Comparison of ENCODE assay signal across 8 cellular contexts in the genomic region with DNA sequence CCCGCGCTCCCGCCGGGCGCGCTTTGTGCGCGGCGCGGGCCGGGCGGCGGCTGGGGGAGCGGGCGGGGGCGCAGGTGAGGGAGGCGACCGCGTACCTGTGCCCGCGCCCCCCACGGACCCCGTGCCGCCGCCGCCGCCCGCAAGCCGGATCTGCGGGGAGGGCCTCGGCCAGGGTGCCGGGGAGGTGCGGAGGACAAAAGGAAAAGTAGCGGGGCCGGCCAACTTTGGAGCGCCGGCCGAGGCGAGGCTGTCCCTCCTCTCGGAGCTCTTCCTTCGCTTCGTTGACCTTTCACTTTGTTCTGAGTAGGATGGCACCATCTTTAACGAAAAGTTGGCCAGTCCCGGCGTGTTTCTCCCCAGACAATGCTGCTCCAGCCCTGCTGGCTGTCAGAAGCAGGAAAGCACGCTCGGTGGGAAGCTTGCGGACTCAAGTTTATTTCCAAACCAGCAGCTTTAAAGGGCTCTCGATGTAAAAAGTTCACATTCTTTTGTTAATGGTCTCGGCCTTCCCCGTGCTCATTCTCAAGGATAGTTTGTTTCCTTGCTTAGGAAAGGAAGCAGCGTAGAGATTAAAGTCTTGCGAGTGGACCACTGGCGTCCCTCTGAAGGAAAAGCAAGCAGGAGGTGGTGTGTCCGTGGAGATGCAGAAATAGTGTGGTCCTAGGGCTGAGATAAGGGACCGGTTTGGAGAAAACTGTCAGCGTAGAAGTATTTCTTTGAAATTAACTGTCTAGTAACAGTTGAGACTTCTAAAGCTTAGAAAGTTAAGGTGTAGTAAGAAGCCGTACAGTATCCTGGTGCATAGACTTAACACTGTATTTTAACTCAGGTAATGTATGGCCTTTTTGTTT. TPM values are rescaled to one million over a fixed set of nuclear protein-coding genes. Genes with fewer than 3 reads are reported as not detected.
DNase-seq lines count a peak whose midpoint lies in the region; ATAC-seq, FAIRE-seq and TF ChIP-seq lines count a peak whose summit lies in the region.

No MANE protein-coding gene starts in this region.

- H3K27ac ChIP-seq in Panc1 (ENCODE audit: low read length) (peak overlapping the region; percentile 91), brain microvascular endothelial cell (peak overlapping the region; percentile 60), kidney (ENCODE audit: low read depth in 2 of 2, low read length in 2 of 2) (peak overlapping the region; percentile 6 to 34)

- no peaks in the 10 kb centered on the region for H3K9me3 Mint-ChIP-seq in stimulated activated memory B cell treated with anti-CD40 and anti-IgM and Interleukin-4, amounts not matched to agents 10 μg/mL and 1 μg/mL and 100 μg/mL, for 72 hours

- DNase-seq in stimulated activated CD4-positive, alpha-beta T cell treated with anti-CD3 and anti-CD28 coated beads, Interleukin-4, amount 100 ng/mL, for 24 hours, result peak; percentile 42
- DNase-seq in stimulated activated CD4-positive, alpha-beta T cell treated with anti-CD3 and anti-CD28 coated beads, Interleukin-4, amount 100 ng/mL, for 4 hours, result no peak
- DNase-seq in Panc1 (ENCODE audit: low read depth, low spot score), result no peak
- DNase-seq in brain microvascular endothelial cell, result peak; percentile 33
- peak; percentile 81 for DNase-seq in kidney
- no peak for DNase-seq in AML-193 (lab: John Stamatoyannopoulos, UW)

- POLR2A ChIA-PET in Panc1 (lab: Charles Lee), result interaction anchor here (0.6 kb wide), 1 partner anchor 16 kb away, joined by 3 read pairs; no protein-coding TSS in a partner anchor

- H3K4me1 ChIP-seq in Panc1 (ENCODE audit: control insufficient read depth, insufficient read depth, low read length) (peaks cover 35% of the 10 kb centered on the region), kidney (ENCODE audit: control insufficient read depth in 1 of 2, insufficient read depth in 1 of 2, low read depth in 1 of 2, low read length in 2 of 2) (peaks cover 20 to 24% of the 10 kb centered on the region in 2 donors)

- TF ChIP-seq CTCF in Panc1 (IDR thresholded peaks at IDR 0.05) (no peak), brain microvascular endothelial cell (IDR thresholded peaks at IDR 0.05; ENCODE audit: low read depth, low read length, missing control alignments) (no peak), kidney (IDR thresholded peaks at IDR 0.05; ENCODE audit: borderline replicate concordance, extremely low read depth, insufficient read depth) (no peak)

- H3K36me3 ChIP-seq in Panc1 (ENCODE audit: control insufficient read depth, insufficient read depth, low read length), result peaks cover 6% of the 10 kb centered on the region; the same call in 1 of the 2 replicates
- H3K36me3 ChIP-seq in brain microvascular endothelial cell (replicated peaks), result no peaks in the 10 kb centered on the region
- peaks cover 0 to 4% of the 10 kb centered on the region in 2 donors for H3K36me3 ChIP-seq in kidney (ENCODE audit: control insufficient read depth in 1 of 2, insufficient read depth in 2 of 2, low read length in 2 of 2)

- CTCF ChIA-PET in Panc1 (lab: Charles Lee), result no interaction called here

- in situ Hi-C loops in Panc1 (cut with HindIII; ENCODE audit: low pct_unique_long_range_greater_than_20kb, low sequenced_read_pairs) (no loop called here), brain microvascular endothelial cell (cut with HindIII; ENCODE audit: low pct_ligation_motif_present, low sequenced_read_pairs) (no loop called here)

- H3K4me3 ChIP-seq in Panc1 (ENCODE audit: low read depth in 2 of 2, low read length in 2 of 2) (peak overlapping the region; percentile 78 to 87), brain microvascular endothelial cell (ENCODE audit: low read depth, low read length) (peak overlapping the region; percentile 81), kidney (ENCODE audit: low read length in 2 of 2) (peak overlapping the region; percentile 86 to 87)

- no peak for FAIRE-seq in kidney (lab: Jason Lieb, UNC)

- no peaks in the 10 kb centered on the region for H3K27me3 Mint-ChIP-seq in stimulated activated memory B cell treated with anti-CD40 and anti-IgM and Interleukin-4, amounts not matched to agents 10 μg/mL and 1 μg/mL and 100 μg/mL, for 72 hours

- H3K9me3 ChIP-seq in Panc1 (ENCODE audit: control insufficient read depth, insufficient read depth, low read depth, low read length) (no peaks in the 10 kb centered on the region), kidney (ENCODE audit: control insufficient read depth in 1 of 2, low read length in 2 of 2) (no peaks in the 10 kb centered on the region)

- intact Hi-C loops in Panc1 (cut with micrococcal nuclease; ENCODE audit: unreplicated experiment) (no loop called here), kidney (cut with DNase I) (no loop called here)

- peak overlapping the region; percentile 86 for H3K27ac Mint-ChIP-seq in stimulated activated memory B cell treated with anti-CD40 and anti-IgM and Interleukin-4, amounts not matched to agents 10 μg/mL and 1 μg/mL and 100 μg/mL, for 72 hours

- H3K27me3 ChIP-seq in Panc1 (ENCODE audit: control insufficient read depth, insufficient read depth, low read length) (no peaks in the 10 kb centered on the region), brain microvascular endothelial cell (replicated peaks) (no peaks in the 10 kb centered on the region)

- H3K4me1 Mint-ChIP-seq in stimulated activated memory B cell treated with anti-CD40 and anti-IgM and Interleukin-4, amounts not matched to agents 10 μg/mL and 1 μg/mL and 100 μg/mL, for 72 hours, result peaks cover 42% of the 10 kb centered on the region

- ATAC-seq in HG02759 (IDR thresholded peaks at IDR 0.05; ENCODE audit: unreplicated experiment) (peak; percentile 21), Panc1 (peak; percentile 5)
- ATAC-seq in stimulated activated memory B cell treated with anti-CD40 and anti-IgM and Interleukin-4, amounts not matched to agents 10 μg/mL and 1 μg/mL and 100 μg/mL, for 72 hours, result peak; percentile 61

- H3K4me3 Mint-ChIP-seq in stimulated activated memory B cell treated with anti-CD40 and anti-IgM and Interleukin-4, amounts not matched to agents 10 μg/mL and 1 μg/mL and 100 μg/mL, for 72 hours, result peak overlapping the region; percentile 85

- H3K36me3 Mint-ChIP-seq in stimulated activated memory B cell treated with anti-CD40 and anti-IgM and Interleukin-4, amounts not matched to agents 10 μg/mL and 1 μg/mL and 100 μg/mL, for 72 hours, result peaks cover 12% of the 10 kb centered on the region

- H3K9ac ChIP-seq in kidney (ENCODE audit: low read length in 2 of 2), result peak overlapping the region; percentile 80 to 87

- no TSS peak for BruUV-seq in Panc1 (replicated peaks; lab: Mats Ljungman, UMichigan)

RNA-seq across cellular contexts. Expression of a gene that starts 0.7 kb away (rescaled TPM):
- total RNA-seq in Panc1 (2021; ENCODE audit: unreplicated experiment) (63.9 TPM), kidney (92.9 TPM)
- 69.9 TPM for polyA plus RNA-seq in Panc1 (2012; ENCODE audit: insufficient read length)
- 15.8 TPM for polyA plus RNA-seq in kidney (ENCODE audit: insufficient read depth, low read depth, low replicate concordance)

RNA-seq across cellular contexts. Expression of a gene that starts 14.0 kb away (rescaled TPM):
- total RNA-seq in Panc1 (2021; ENCODE audit: unreplicated experiment) (47.1 TPM), kidney (88.9 TPM)
- polyA plus RNA-seq in Panc1 (2012; ENCODE audit: insufficient read length), result 55.5 TPM
- polyA plus RNA-seq in kidney (ENCODE audit: insufficient read depth, low read depth, low replicate concordance), result 42.3 TPM

RNA-seq across cellular contexts. Expression of a gene that starts 29.2 kb away (rescaled TPM):
- 37.0 TPM for total RNA-seq in Panc1 (2021; ENCODE audit: unreplicated experiment)
- 31.7 TPM for polyA plus RNA-seq in Panc1 (2012; ENCODE audit: insufficient read length)
- total RNA-seq in kidney, result 19.1 TPM
- 13.5 TPM for polyA plus RNA-seq in kidney (ENCODE audit: insufficient read depth, low read depth, low replicate concordance)

RNA-seq across cellular contexts. Expression of a gene that starts 40.7 kb away (rescaled TPM):
- 35.9 TPM for total RNA-seq in Panc1 (2021; ENCODE audit: unreplicated experiment)
- 27.6 TPM for polyA plus RNA-seq in Panc1 (2012; ENCODE audit: insufficient read length)
- 31.4 TPM for total RNA-seq in kidney
- polyA plus RNA-seq in kidney (ENCODE audit: insufficient read depth, low read depth, low replicate concordance), result 23.2 TPM

Comparison
In these comparisons a context has a peak if more than half of its experiments do, and no peak if none do; other contexts are left out.
1. DNase-seq: peak in stimulated activated CD4-positive, alpha-beta T cell treated with anti-CD3 and anti-CD28 coated beads, Interleukin-4, amount 100 ng/mL, for 24 hours (single experiment), brain microvascular endothelial cell (single experiment) and kidney (single experiment); none in stimulated activated CD4-positive, alpha-beta T cell treated with anti-CD3 and anti-CD28 coated beads, Interleukin-4, amount 100 ng/mL, for 4 hours (0 of 2), Panc1 (single experiment) and AML-193 (0 of 2).
2. ATAC-seq: peak in every context shown above with its lines; median percentile 61 in stimulated activated memory B cell treated with anti-CD40 and anti-IgM and Interleukin-4, amounts not matched to agents 10 μg/mL and 1 μg/mL and 100 μg/mL, for 72 hours; 21 in HG02759; 5 in Panc1.
3. H3K27ac ChIP-seq: peak in every context shown above with its lines; median percentile 91 in Panc1; 60 in brain microvascular endothelial cell; 20 in kidney.
4. Peak in every context shown above with its lines, with median percentiles within 50 percentile points of each other: H3K4me3 ChIP-seq.